Comparison of ENCODE assay signal across 2 cellular contexts in the genomic region with DNA sequence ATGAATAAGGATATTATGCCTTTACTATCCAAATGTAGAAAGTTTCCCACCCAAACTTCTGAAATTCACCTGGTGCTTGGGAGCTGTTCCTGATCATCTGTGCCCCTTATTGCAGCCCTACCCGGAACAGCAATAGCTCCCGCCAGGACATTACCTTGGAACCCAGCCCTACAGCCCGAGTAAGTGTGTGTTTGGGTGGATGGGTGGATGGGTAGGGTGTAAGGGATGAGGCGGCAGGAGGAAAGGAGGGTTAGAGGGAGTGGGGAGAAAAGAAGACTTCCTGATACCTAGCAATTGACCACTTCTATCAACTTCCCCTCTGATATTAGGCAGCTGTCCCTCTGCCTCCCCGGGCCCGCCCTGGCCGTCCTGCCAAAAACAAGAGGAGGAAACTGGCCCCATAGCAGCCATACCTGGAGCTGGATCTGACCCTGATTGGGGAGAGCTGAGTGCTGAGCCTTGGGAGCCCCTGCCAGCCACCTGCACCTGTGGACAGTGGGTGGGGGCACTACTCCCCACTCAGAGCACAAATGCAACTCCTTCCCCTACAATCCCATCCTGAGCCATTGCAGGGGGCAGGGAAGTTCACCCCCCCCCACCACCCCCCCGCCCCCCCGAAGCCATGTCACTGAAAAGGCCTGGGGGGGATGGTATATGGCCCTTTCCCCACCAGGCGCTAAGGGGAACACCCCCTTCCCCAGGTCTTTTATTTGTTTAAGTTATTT.
A peak's percentile ranks its signal among the peaks of the same experiment; 100 is the strongest.
TF ChIP-seq lines count a peak whose summit lies in the region.

No MANE protein-coding gene starts in this region.

TF ChIP-seq in A549, 52 proteins besides CTCF, POLR2A, EP300 and RAD21:
- TF ChIP-seq JUN (IDR thresholded peaks at IDR 0.05): peak; percentile 7 to 27; a peak in 1 of 5 replicates
- TF ChIP-seq, protein P1, sequence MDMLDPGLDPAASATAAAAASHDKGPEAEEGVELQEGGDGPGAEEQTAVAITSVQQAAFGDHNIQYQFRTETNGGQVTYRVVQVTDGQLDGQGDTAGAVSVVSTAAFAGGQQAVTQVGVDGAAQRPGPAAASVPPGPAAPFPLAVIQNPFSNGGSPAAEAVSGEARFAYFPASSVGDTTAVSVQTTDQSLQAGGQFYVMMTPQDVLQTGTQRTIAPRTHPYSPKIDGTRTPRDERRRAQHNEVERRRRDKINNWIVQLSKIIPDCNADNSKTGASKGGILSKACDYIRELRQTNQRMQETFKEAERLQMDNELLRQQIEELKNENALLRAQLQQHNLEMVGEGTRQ (IDR thresholded peaks at IDR 0.05): no peak

TF ChIP-seq in K562, 482 proteins besides CTCF, POLR2A, EP300 and RAD21:
- TF ChIP-seq POLR2G (IDR thresholded peaks at IDR 0.05; ENCODE audit: low read depth, low read length) (peak; percentile 61), POLR2AphosphoS5 (IDR thresholded peaks at IDR 0.05; ENCODE audit: control insufficient read depth, insufficient read depth, low read depth, low read length) (no peak; the same call in 1 of the 2 replicates), RBM22 (IDR thresholded peaks at IDR 0.05; ENCODE audit: low read depth, low read length, poor library complexity, severe bottlenecking) (peak; percentile 35), KLF10 (CRISPR knock-in tag; IDR thresholded peaks at IDR 0.05) (no peak), POLR2B (IDR thresholded peaks at IDR 0.05; ENCODE audit: low read depth, partially characterized antibody) (peak; percentile 24), GABPB1 (CRISPR knock-in tag; IDR thresholded peaks at IDR 0.05) (no peak), ZNF764 (CRISPR knock-in tag; IDR thresholded peaks at IDR 0.05; ENCODE audit: low read depth) (no peak), SUPT5H (IDR thresholded peaks at IDR 0.05) (peak; percentile 40; the same call in 1 of the 2 replicates), RBFOX2 (IDR thresholded peaks at IDR 0.05; ENCODE audit: low read depth, low read length) (peak; percentile 59), FOSL1 (tag; conservative IDR thresholded peaks at IDR 0.05) (no peak), EWSR1 (IDR thresholded peaks at IDR 0.05; ENCODE audit: borderline replicate concordance, low read depth, partially characterized antibody) (no peak)
- TF ChIP-seq, protein P2, sequence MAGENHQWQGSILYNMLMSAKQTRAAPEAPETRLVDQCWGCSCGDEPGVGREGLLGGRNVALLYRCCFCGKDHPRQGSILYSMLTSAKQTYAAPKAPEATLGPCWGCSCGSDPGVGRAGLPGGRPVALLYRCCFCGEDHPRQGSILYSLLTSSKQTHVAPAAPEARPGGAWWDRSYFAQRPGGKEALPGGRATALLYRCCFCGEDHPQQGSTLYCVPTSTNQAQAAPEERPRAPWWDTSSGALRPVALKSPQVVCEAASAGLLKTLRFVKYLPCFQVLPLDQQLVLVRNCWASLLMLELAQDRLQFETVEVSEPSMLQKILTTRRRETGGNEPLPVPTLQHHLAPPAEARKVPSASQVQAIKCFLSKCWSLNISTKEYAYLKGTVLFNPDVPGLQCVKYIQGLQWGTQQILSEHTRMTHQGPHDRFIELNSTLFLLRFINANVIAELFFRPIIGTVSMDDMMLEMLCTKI (IDR thresholded peaks at IDR 0.05; ENCODE audit: partially characterized antibody): no peak
- TF ChIP-seq, protein P3, sequence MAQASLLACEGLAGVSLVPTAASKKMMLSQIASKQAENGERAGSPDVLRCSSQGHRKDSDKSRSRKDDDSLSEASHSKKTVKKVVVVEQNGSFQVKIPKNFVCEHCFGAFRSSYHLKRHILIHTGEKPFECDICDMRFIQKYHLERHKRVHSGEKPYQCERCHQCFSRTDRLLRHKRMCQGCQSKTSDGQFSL (CRISPR knock-in tag; IDR thresholded peaks at IDR 0.05): peak; percentile 85
- TF ChIP-seq, protein P3 (tag; IDR thresholded peaks at IDR 0.05): peak in 1 of 2 experiments; percentile 92; a peak in 2 of 4 replicates
- TF ChIP-seq, protein P4, sequence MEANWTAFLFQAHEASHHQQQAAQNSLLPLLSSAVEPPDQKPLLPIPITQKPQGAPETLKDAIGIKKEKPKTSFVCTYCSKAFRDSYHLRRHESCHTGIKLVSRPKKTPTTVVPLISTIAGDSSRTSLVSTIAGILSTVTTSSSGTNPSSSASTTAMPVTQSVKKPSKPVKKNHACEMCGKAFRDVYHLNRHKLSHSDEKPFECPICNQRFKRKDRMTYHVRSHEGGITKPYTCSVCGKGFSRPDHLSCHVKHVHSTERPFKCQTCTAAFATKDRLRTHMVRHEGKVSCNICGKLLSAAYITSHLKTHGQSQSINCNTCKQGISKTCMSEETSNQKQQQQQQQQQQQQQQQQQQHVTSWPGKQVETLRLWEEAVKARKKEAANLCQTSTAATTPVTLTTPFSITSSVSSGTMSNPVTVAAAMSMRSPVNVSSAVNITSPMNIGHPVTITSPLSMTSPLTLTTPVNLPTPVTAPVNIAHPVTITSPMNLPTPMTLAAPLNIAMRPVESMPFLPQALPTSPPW (CRISPR knock-in tag; IDR thresholded peaks at IDR 0.05): peak; percentile 58
TF ChIP-seq in K562: peak in this region for 7.
